ENCODE assay signal across 1 cellular context in the genomic region with DNA sequence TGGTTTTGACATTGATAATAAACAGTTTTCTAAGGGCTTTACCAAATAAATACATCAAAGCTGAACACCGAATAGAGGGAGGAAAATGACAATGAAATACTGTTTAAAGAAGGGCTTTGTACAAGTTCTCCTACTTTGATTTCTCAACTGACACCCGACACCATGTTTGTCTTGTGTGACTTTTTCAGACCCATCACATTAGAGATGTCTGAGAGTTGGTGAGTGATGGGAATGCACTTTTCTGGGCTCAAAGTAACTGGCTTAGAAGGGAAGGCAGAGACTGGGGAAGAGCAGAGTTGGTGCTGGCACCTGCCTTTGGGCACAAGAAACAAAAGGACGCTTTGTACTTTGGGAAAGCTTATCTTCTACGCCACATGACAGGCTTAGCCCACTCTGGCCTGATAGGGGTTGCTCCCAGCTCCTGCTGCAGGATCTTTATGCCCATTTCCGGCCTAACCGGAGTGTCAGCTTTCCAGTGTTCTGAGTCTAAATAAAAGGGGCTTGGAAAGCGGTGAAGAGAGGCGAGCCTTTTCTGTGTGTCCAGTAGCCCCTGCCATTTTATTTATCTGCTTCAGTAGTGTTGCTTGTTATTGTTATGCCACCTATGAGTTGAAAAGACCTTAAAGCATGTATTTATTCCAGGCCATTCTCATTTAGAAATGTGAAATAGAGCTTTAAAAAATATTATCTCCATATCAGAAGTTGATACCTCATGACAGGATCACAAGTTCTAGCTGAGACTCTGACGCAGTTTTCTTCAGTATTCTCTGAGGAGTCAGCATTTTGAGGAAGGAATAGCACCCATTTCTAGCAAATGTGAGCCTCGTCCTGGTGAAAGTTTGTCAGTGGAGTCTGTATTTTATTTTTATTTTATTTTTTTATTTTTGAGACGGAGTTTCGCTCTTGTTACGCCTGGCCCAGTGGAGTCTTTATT.
TF ChIP-seq lines count a peak whose summit lies in the region.

No MANE protein-coding gene starts in this region.

TF ChIP-seq in HepG2, 621 proteins besides CTCF, POLR2A, EP300 and RAD21 (continued from another document and continues in another):
- TF ChIP-seq, protein P1, sequence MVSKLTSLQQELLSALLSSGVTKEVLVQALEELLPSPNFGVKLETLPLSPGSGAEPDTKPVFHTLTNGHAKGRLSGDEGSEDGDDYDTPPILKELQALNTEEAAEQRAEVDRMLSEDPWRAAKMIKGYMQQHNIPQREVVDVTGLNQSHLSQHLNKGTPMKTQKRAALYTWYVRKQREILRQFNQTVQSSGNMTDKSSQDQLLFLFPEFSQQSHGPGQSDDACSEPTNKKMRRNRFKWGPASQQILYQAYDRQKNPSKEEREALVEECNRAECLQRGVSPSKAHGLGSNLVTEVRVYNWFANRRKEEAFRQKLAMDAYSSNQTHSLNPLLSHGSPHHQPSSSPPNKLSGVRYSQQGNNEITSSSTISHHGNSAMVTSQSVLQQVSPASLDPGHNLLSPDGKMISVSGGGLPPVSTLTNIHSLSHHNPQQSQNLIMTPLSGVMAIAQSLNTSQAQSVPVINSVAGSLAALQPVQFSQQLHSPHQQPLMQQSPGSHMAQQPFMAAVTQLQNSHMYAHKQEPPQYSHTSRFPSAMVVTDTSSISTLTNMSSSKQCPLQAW (CRISPR knock-in tag; IDR thresholded peaks at IDR 0.05), result peak; percentile 73
- peak; percentile 99 for TF ChIP-seq SOX5 (CRISPR knock-in tag; IDR thresholded peaks at IDR 0.05; ENCODE audit: borderline replicate concordance)
- TF ChIP-seq, protein P2, sequence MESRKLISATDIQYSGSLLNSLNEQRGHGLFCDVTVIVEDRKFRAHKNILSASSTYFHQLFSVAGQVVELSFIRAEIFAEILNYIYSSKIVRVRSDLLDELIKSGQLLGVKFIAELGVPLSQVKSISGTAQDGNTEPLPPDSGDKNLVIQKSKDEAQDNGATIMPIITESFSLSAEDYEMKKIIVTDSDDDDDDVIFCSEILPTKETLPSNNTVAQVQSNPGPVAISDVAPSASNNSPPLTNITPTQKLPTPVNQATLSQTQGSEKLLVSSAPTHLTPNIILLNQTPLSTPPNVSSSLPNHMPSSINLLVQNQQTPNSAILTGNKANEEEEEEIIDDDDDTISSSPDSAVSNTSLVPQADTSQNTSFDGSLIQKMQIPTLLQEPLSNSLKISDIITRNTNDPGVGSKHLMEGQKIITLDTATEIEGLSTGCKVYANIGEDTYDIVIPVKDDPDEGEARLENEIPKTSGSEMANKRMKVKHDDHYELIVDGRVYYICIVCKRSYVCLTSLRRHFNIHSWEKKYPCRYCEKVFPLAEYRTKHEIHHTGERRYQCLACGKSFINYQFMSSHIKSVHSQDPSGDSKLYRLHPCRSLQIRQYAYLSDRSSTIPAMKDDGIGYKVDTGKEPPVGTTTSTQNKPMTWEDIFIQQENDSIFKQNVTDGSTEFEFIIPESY (CRISPR knock-in tag; IDR thresholded peaks at IDR 0.05), result 0 out of 2 replicates have a peak, but pooled peaks have one; percentile 20
- peak; percentile 84 for TF ChIP-seq NR2F6 (IDR thresholded peaks at IDR 0.05)
- TF ChIP-seq NR2F6 (CRISPR knock-in tag; IDR thresholded peaks at IDR 0.05), result peak; percentile 66
- TF ChIP-seq SP5 (CRISPR knock-in tag; IDR thresholded peaks at IDR 0.05; ENCODE audit: borderline replicate concordance, low read depth), result peak; percentile 92
- TF ChIP-seq RFXANK (CRISPR knock-in tag; IDR thresholded peaks at IDR 0.05), result no peak
- TF ChIP-seq ZFP1 (CRISPR knock-in tag; IDR thresholded peaks at IDR 0.05), result 0 out of 2 replicates have a peak, but pooled peaks have one; percentile 26
- TF ChIP-seq RARA (CRISPR knock-in tag; IDR thresholded peaks at IDR 0.05), result peak; percentile 65
- TF ChIP-seq CEBPG (CRISPR knock-in tag; IDR thresholded peaks at IDR 0.05), result peak; percentile 76
- TF ChIP-seq, protein P3, sequence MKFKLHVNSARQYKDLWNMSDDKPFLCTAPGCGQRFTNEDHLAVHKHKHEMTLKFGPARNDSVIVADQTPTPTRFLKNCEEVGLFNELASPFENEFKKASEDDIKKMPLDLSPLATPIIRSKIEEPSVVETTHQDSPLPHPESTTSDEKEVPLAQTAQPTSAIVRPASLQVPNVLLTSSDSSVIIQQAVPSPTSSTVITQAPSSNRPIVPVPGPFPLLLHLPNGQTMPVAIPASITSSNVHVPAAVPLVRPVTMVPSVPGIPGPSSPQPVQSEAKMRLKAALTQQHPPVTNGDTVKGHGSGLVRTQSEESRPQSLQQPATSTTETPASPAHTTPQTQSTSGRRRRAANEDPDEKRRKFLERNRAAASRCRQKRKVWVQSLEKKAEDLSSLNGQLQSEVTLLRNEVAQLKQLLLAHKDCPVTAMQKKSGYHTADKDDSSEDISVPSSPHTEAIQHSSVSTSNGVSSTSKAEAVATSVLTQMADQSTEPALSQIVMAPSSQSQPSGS (CRISPR knock-in tag; IDR thresholded peaks at IDR 0.05), result 0 out of 2 replicates have a peak, but pooled peaks have one; percentile 48
- no peak for TF ChIP-seq SOX6 (IDR thresholded peaks at IDR 0.05)
- TF ChIP-seq SOX6 (CRISPR knock-in tag; IDR thresholded peaks at IDR 0.05), result peak; percentile 99
- peak; percentile 98 for TF ChIP-seq GFI1 (CRISPR knock-in tag; IDR thresholded peaks at IDR 0.05; ENCODE audit: borderline replicate concordance)
- TF ChIP-seq SIX4 (CRISPR knock-in tag; IDR thresholded peaks at IDR 0.05), result peak; percentile 100
- TF ChIP-seq KDM5A (IDR thresholded peaks at IDR 0.05; ENCODE audit: borderline replicate concordance, low read length), result peak; percentile 25; the same call in 1 of the 2 replicates
- TF ChIP-seq, protein P4, sequence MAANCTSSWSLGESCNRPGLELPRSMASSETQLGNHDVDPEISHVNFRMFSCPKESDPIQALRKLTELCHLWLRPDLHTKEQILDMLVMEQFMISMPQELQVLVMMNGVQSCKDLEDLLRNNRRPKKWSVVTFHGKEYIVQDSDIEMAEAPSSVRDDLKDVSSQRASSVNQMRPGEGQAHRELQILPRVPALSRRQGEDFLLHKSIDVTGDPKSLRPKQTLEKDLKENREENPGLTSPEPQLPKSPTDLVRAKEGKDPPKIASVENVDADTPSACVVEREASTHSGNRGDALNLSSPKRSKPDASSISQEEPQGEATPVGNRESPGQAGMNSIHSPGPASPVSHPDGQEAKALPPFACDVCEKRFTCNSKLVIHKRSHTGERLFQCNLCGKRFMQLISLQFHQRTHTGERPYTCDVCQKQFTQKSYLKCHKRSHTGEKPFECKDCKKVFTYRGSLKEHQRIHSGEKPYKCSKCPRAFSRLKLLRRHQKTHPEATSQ (CRISPR knock-in tag; IDR thresholded peaks at IDR 0.05; ENCODE audit: borderline replicate concordance), result 0 out of 2 replicates have a peak, but pooled peaks have one; percentile 17
- peak; percentile 22; the same call in 1 of the 2 replicates for TF ChIP-seq RXRA (CRISPR knock-in tag; IDR thresholded peaks at IDR 0.05)
- TF ChIP-seq ZNF343 (CRISPR knock-in tag; IDR thresholded peaks at IDR 0.05), result no peak
- TF ChIP-seq ZNF670 (CRISPR knock-in tag; IDR thresholded peaks at IDR 0.05; ENCODE audit: borderline replicate concordance), result 0 out of 2 replicates have a peak, but pooled peaks have one; percentile 62
- TF ChIP-seq, protein P5, sequence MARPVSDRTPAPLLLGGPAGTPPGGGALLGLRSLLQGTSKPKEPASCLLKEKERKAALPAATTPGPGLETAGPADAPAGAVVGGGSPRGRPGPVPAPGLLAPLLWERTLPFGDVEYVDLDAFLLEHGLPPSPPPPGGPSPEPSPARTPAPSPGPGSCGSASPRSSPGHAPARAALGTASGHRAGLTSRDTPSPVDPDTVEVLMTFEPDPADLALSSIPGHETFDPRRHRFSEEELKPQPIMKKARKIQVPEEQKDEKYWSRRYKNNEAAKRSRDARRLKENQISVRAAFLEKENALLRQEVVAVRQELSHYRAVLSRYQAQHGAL (CRISPR knock-in tag; IDR thresholded peaks at IDR 0.05; ENCODE audit: not compliant biosample characterization), result no peak
- peak; percentile 25 for TF ChIP-seq SKI (IDR thresholded peaks at IDR 0.05; ENCODE audit: partially characterized antibody)
- TF ChIP-seq FOSL2 (CRISPR knock-in tag; IDR thresholded peaks at IDR 0.05), result peak; percentile 64
- TF ChIP-seq RBM22 (optimal IDR thresholded peaks at IDR 0.05; ENCODE audit: low read length), result no peak
- TF ChIP-seq ERF (CRISPR knock-in tag; IDR thresholded peaks at IDR 0.05), result peak; percentile 54
- no peak; the same call in 1 of the 2 replicates for TF ChIP-seq FOXO1 (CRISPR knock-in tag; IDR thresholded peaks at IDR 0.05)
- TF ChIP-seq RARG (CRISPR knock-in tag; IDR thresholded peaks at IDR 0.05; ENCODE audit: low read depth), result no peak
- TF ChIP-seq, protein P6, sequence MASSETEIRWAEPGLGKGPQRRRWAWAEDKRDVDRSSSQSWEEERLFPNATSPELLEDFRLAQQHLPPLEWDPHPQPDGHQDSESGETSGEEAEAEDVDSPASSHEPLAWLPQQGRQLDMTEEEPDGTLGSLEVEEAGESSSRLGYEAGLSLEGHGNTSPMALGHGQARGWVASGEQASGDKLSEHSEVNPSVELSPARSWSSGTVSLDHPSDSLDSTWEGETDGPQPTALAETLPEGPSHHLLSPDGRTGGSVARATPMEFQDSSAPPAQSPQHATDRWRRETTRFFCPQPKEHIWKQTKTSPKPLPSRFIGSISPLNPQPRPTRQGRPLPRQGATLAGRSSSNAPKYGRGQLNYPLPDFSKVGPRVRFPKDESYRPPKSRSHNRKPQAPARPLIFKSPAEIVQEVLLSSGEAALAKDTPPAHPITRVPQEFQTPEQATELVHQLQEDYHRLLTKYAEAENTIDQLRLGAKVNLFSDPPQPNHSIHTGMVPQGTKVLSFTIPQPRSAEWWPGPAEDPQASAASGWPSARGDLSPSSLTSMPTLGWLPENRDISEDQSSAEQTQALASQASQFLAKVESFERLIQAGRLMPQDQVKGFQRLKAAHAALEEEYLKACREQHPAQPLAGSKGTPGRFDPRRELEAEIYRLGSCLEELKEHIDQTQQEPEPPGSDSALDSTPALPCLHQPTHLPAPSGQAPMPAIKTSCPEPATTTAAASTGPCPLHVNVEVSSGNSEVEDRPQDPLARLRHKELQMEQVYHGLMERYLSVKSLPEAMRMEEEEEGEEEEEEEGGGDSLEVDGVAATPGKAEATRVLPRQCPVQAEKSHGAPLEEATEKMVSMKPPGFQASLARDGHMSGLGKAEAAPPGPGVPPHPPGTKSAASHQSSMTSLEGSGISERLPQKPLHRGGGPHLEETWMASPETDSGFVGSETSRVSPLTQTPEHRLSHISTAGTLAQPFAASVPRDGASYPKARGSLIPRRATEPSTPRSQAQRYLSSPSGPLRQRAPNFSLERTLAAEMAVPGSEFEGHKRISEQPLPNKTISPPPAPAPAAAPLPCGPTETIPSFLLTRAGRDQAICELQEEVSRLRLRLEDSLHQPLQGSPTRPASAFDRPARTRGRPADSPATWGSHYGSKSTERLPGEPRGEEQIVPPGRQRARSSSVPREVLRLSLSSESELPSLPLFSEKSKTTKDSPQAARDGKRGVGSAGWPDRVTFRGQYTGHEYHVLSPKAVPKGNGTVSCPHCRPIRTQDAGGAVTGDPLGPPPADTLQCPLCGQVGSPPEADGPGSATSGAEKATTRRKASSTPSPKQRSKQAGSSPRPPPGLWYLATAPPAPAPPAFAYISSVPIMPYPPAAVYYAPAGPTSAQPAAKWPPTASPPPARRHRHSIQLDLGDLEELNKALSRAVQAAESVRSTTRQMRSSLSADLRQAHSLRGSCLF (CRISPR knock-in tag; IDR thresholded peaks at IDR 0.05; ENCODE audit: borderline replicate concordance), result no peak
- TF ChIP-seq ZNF251 (CRISPR knock-in tag; IDR thresholded peaks at IDR 0.05), result no peak
- TF ChIP-seq SAFB2 (CRISPR knock-in tag; IDR thresholded peaks at IDR 0.05; ENCODE audit: borderline replicate concordance, low read depth), result no peak
- TF ChIP-seq GABPB1 (CRISPR knock-in tag; IDR thresholded peaks at IDR 0.05), result peak; percentile 30; the same call in 1 of the 2 replicates
- TF ChIP-seq MYNN (CRISPR knock-in tag; IDR thresholded peaks at IDR 0.05; ENCODE audit: low read depth), result no peak
- TF ChIP-seq TEAD3 (CRISPR knock-in tag; optimal IDR thresholded peaks at IDR 0.05; ENCODE audit: borderline replicate concordance), result peak; percentile 77
- TF ChIP-seq DR1 (CRISPR knock-in tag; IDR thresholded peaks at IDR 0.05), result no peak
- TF ChIP-seq, protein P7, sequence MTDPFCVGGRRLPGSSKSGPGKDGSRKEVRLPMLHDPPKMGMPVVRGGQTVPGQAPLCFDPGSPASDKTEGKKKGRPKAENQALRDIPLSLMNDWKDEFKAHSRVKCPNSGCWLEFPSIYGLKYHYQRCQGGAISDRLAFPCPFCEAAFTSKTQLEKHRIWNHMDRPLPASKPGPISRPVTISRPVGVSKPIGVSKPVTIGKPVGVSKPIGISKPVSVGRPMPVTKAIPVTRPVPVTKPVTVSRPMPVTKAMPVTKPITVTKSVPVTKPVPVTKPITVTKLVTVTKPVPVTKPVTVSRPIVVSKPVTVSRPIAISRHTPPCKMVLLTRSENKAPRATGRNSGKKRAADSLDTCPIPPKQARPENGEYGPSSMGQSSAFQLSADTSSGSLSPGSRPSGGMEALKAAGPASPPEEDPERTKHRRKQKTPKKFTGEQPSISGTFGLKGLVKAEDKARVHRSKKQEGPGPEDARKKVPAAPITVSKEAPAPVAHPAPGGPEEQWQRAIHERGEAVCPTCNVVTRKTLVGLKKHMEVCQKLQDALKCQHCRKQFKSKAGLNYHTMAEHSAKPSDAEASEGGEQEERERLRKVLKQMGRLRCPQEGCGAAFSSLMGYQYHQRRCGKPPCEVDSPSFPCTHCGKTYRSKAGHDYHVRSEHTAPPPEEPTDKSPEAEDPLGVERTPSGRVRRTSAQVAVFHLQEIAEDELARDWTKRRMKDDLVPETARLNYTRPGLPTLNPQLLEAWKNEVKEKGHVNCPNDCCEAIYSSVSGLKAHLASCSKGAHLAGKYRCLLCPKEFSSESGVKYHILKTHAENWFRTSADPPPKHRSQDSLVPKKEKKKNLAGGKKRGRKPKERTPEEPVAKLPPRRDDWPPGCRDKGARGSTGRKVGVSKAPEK (CRISPR knock-in tag; IDR thresholded peaks at IDR 0.05; ENCODE audit: borderline replicate concordance), result peak; percentile 83; the same call in 1 of the 2 replicates
- TF ChIP-seq ZNF337 (CRISPR knock-in tag; IDR thresholded peaks at IDR 0.05; ENCODE audit: borderline replicate concordance, low read depth), result no peak
- TF ChIP-seq, protein P8, sequence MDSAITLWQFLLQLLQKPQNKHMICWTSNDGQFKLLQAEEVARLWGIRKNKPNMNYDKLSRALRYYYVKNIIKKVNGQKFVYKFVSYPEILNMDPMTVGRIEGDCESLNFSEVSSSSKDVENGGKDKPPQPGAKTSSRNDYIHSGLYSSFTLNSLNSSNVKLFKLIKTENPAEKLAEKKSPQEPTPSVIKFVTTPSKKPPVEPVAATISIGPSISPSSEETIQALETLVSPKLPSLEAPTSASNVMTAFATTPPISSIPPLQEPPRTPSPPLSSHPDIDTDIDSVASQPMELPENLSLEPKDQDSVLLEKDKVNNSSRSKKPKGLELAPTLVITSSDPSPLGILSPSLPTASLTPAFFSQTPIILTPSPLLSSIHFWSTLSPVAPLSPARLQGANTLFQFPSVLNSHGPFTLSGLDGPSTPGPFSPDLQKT (CRISPR knock-in tag; IDR thresholded peaks at IDR 0.05; ENCODE audit: borderline replicate concordance), result no peak
- TF ChIP-seq ISL2 (CRISPR knock-in tag; IDR thresholded peaks at IDR 0.05), result peak; percentile 94
- TF ChIP-seq ZNF564 (CRISPR knock-in tag; IDR thresholded peaks at IDR 0.05), result no peak
- TF ChIP-seq HNRNPL (IDR thresholded peaks at IDR 0.05; ENCODE audit: low read depth, low read length), result peak; percentile 77; the same call in 1 of the 2 replicates
- no peak for TF ChIP-seq NBN (conservative IDR thresholded peaks at IDR 0.05)
- TF ChIP-seq CHD4 (IDR thresholded peaks at IDR 0.05; ENCODE audit: borderline replicate concordance, low read length), result no peak
